Comparison of ENCODE assay signal across 1 cellular context in the genomic region with DNA sequence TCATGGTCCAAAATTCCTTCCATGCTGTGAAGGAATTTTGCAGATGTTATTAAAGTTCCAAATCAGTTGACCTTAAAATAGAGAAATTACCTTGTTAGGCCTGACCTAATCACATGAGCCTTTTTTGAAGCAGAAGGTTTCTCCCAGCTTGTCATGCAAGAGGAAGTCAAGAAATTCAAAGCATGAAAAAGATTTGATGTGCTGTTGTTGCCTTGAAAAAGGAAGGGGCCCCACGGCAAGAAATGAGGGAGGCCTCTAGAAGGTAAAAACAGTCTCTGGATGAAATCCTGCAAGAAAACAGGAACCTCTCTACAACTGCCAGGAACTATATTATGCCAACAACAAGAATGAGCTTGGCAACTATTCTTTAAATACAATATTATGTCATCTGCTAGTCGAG.
TF ChIP-seq lines count a peak whose summit lies in the region.

No MANE protein-coding gene starts in this region.

TF ChIP-seq in HepG2, 621 proteins besides CTCF, POLR2A, EP300 and RAD21 (continued from another document):
- TF ChIP-seq, protein P1, sequence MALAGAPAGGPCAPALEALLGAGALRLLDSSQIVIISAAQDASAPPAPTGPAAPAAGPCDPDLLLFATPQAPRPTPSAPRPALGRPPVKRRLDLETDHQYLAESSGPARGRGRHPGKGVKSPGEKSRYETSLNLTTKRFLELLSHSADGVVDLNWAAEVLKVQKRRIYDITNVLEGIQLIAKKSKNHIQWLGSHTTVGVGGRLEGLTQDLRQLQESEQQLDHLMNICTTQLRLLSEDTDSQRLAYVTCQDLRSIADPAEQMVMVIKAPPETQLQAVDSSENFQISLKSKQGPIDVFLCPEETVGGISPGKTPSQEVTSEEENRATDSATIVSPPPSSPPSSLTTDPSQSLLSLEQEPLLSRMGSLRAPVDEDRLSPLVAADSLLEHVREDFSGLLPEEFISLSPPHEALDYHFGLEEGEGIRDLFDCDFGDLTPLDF (CRISPR knock-in tag; IDR thresholded peaks at IDR 0.05): no peak
